ENCODE assay signal across 28 cellular contexts in the genomic region with DNA sequence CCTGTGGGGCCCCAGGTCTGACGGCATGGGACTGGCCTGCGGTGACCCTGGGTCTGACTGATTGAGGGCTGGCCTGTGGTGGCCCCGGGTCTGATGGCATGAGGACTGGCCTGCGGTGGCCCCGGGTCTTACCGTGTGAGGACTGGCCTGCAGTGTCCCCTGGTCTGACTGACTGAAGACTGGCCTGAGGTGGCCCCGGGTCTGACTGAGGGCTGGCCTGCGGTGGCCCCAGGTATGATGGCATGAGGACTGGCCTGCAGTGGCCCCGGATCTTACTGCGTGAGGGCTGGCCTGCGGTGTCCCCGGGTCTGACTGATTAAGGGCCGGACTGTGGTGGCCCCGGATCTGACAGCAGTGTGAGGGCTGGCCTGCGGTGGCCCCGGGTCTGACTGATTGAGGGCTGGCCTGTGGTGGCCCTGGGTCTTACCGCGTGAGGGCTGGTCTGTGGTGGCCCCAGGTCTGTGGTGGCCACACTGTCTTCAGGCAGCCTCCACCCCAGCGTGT. TPM values are rescaled to one million over a fixed set of nuclear protein-coding genes. Genes with fewer than 3 reads are reported as not detected.
DNase-seq lines count a peak whose midpoint lies in the region; ATAC-seq and TF ChIP-seq lines count a peak whose summit lies in the region.
"Had no signal": no experiment of that assay in that cellular context is flagged by ENCODE, and none has a peak within 500 bp of the region (broad histone marks: within the 10 kb centered on the region; RNA-seq: fewer than 3 reads in every experiment).

No MANE protein-coding gene starts in this region.

- no peak for TF ChIP-seq CTCF in foreskin fibroblast (IDR thresholded peaks at IDR 0.05; ENCODE audit: low read depth, low read length)

- no peak overlapping the region for H2BK5ac ChIP-seq in neuronal stem cell (ENCODE audit: low read length)

- no peak overlapping the region for H4K91ac ChIP-seq in neuronal stem cell (ENCODE audit: low read depth, low read length, poor library complexity)

- WGBS in right cardiac atrium, result 87% methylated on average over 19 of the region's 19 CpGs
- WGBS in neuronal stem cell (ENCODE audit: extremely low coverage in 2 of 2, insufficient read length in 2 of 2, insufficient replicate concordance in 1 of 2), 2 donors, result no CpG with 5 or more reads among the region's 19 CpGs

- no peak overlapping the region for H2AK5ac ChIP-seq in neuronal stem cell (ENCODE audit: low read depth, low read length)

- H3K18ac ChIP-seq in neuronal stem cell (ENCODE audit: low read length), result peak overlapping the region; percentile 17

- H2BK15ac ChIP-seq in neuronal stem cell (ENCODE audit: low read length), result no peak overlapping the region

- no peak for DNase-seq in right cardiac atrium
- DNase-seq in left ventricle myocardium superior, result no peak
- DNase-seq in islet precursor cell, result peak; percentile 40
- DNase-seq in neuronal stem cell (ENCODE audit: low spot score), result no peak
- no peak for DNase-seq in foreskin fibroblast
- DNase-seq in DMS153 (lab: John Stamatoyannopoulos, UW), result no peak
- DNase-seq in stimulated activated CD4-positive, alpha-beta T cell treated with anti-CD3 and anti-CD28 coated beads, Interleukin-1b, Interleukin-23, amount 100 ng/mL, for 48 hours, result no peak
- DNase-seq: Caco-2; CD4-positive, alpha-beta memory T cell; DMS 273 treated with DMSO at 0.1 percent for 48 hours; DND-41; GOT3; Kasumi-1; NCI-H1417; NCI-H1694 treated with DMSO at 0.1 percent for 48 hours; NCI-H2081 treated with DMSO at 0.1 percent for 48 hours; NCI-H2171 treated with DMSO at 0.1 percent for 48 hours; NCI-H446; NCI-H526 treated with DMSO at 0.1 percent for 48 hours; SHP77 treated with DMSO at 0.1 percent for 48 hours had no signal

- ATAC-seq in right cardiac atrium, result peak; percentile 21 to 43
- ATAC-seq in left ventricle myocardium superior, result no peak
- no peak for ATAC-seq in GM18520 (IDR thresholded peaks at IDR 0.05; ENCODE audit: unreplicated experiment)
- ATAC-seq: GM12878, HCT116 had no signal

- H3K4me2 ChIP-seq in neuronal stem cell (ENCODE audit: insufficient read depth, low read length, poor library complexity, severe bottlenecking), result no peak overlapping the region
- H3K4me2 ChIP-seq: A549 had no signal

- no peak overlapping the region for H3K9ac ChIP-seq in neuronal stem cell (ENCODE audit: low read depth, low read length, poor library complexity)

- H3K4me3 ChIP-seq in right cardiac atrium (ENCODE audit: low read length) (no peak overlapping the region), neuronal stem cell (ENCODE audit: low read length in 2 of 2) (no peak overlapping the region), foreskin fibroblast (ENCODE audit: low read depth in 1 of 2, low read length in 2 of 2) (no peak overlapping the region)
- H3K4me3 ChIP-seq: A549, GM12878, SK-N-MC had no signal

- H2BK12ac ChIP-seq in neuronal stem cell (ENCODE audit: low read length), result no peak overlapping the region

- H3K4me1 ChIP-seq in right cardiac atrium (ENCODE audit: control insufficient read depth, insufficient read depth, low read length) (no peaks in the 10 kb centered on the region), neuronal stem cell (ENCODE audit: control insufficient read depth in 2 of 2, insufficient read depth in 1 of 2, low read depth in 1 of 2, low read length in 2 of 2) (no peaks in the 10 kb centered on the region)
- H3K4me1 ChIP-seq: A549, Caco-2 had no signal

- no peaks in the 10 kb centered on the region for H3K27me3 ChIP-seq in right cardiac atrium (ENCODE audit: control insufficient read depth, insufficient read depth)
- H3K27me3 ChIP-seq in neuronal stem cell (ENCODE audit: control insufficient read depth in 3 of 3, insufficient read depth in 3 of 3, low read depth in 1 of 3, low read length in 3 of 3), result peaks cover 0 to 7% (median 0%) of the 10 kb centered on the region in 3 experiments

- H3K27ac ChIP-seq in right cardiac atrium (ENCODE audit: low read length) (no peak overlapping the region), neuronal stem cell (replicated peaks; ENCODE audit: low read length) (no peak overlapping the region)
- H3K27ac ChIP-seq: A549, SK-N-MC had no signal

- no peaks in the 10 kb centered on the region for H3K9me3 ChIP-seq in right cardiac atrium (ENCODE audit: control insufficient read depth, low read length)
- no peaks in the 10 kb centered on the region for H3K9me3 ChIP-seq in neuronal stem cell (replicated peaks in 1 of 2; ENCODE audit: control insufficient read depth in 2 of 2, insufficient read depth in 1 of 2, low read depth in 1 of 2, low read length in 2 of 2)
- H3K9me3 ChIP-seq: A549, Caco-2 had no signal

- H2AFZ ChIP-seq in neuronal stem cell (ENCODE audit: low read length), result no peak overlapping the region

- H2BK120ac ChIP-seq in neuronal stem cell (ENCODE audit: low read depth, low read length), result peak overlapping the region; percentile 61

- H3K23ac ChIP-seq in neuronal stem cell (ENCODE audit: low read depth, low read length, poor library complexity), result no peak overlapping the region

- H3K14ac ChIP-seq in neuronal stem cell (ENCODE audit: low read length), result peak overlapping the region; percentile 56

- no peak overlapping the region for H3K4ac ChIP-seq in neuronal stem cell (ENCODE audit: low read length)

- no peaks in the 10 kb centered on the region for H3K79me1 ChIP-seq in neuronal stem cell (ENCODE audit: low read depth, low read length)

- H4K8ac ChIP-seq in neuronal stem cell (ENCODE audit: low read depth, low read length), result no peak overlapping the region

- intact Hi-C loops in right cardiac atrium (cut with DNase I), result no loop called here
- intact Hi-C loops in left ventricle myocardium superior (cut with micrococcal nuclease), result no loop called here

- no peaks in the 10 kb centered on the region for H3K36me3 ChIP-seq in neuronal stem cell (replicated peaks in 1 of 2; ENCODE audit: control insufficient read depth in 2 of 2, insufficient read depth in 2 of 2, low read length in 2 of 2)

RNA-seq across cellular contexts. Expression of a gene that starts 10.9 kb away (rescaled TPM):
- 1 to 10 TPM in 2 of 4 donors, under 1 TPM in 2; 0.39 to 1.6 (median 1.2) TPM for total RNA-seq in right cardiac atrium
- polyA plus RNA-seq in right cardiac atrium, result 0.91 TPM
- 2.0 TPM for total RNA-seq in left ventricle myocardium superior
- polyA plus RNA-seq in neuronal stem cell (2013, experiment 1 of 2), result 0.20 TPM
- 0.22 TPM for polyA plus RNA-seq in neuronal stem cell (2013, experiment 2 of 2)
- total RNA-seq: GM12878, MCF 10A, RPMI7951 had no signal
- polyA plus RNA-seq: IgD-negative memory B cell had no signal

Comparison
In these comparisons a context has a peak if more than half of its experiments do, and no peak if none do; other contexts are left out.
1. ATAC-seq: peak in right cardiac atrium (2 of 2); none in left ventricle myocardium superior (single experiment) and GM18520 (single experiment).